ENCODE assay signal across 1 cellular context in the genomic region with DNA sequence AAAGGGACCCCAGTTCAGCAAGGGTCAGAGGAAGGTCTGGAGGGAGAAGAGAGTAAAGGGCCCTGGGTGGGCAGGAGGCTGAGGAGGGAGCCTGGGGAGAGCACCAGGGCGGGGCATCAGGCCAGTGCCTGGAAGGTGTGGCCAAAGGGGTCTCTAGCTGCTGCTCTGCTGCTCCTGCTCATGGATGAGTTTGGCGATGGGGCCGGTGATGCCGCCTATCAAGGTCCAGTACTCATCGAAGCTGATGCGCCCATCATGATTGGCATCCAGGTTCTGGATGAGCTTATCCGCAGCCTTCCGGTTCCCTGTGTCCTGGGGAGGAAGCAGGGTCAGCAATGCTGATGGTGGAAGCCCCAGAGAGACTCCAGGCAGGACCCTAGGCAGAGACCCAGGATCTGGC.
TF ChIP-seq lines count a peak whose summit lies in the region.

No MANE protein-coding gene starts in this region.

TF ChIP-seq in HCT116, 20 proteins besides CTCF, POLR2A, EP300 and RAD21:
- TF ChIP-seq, protein P1, sequence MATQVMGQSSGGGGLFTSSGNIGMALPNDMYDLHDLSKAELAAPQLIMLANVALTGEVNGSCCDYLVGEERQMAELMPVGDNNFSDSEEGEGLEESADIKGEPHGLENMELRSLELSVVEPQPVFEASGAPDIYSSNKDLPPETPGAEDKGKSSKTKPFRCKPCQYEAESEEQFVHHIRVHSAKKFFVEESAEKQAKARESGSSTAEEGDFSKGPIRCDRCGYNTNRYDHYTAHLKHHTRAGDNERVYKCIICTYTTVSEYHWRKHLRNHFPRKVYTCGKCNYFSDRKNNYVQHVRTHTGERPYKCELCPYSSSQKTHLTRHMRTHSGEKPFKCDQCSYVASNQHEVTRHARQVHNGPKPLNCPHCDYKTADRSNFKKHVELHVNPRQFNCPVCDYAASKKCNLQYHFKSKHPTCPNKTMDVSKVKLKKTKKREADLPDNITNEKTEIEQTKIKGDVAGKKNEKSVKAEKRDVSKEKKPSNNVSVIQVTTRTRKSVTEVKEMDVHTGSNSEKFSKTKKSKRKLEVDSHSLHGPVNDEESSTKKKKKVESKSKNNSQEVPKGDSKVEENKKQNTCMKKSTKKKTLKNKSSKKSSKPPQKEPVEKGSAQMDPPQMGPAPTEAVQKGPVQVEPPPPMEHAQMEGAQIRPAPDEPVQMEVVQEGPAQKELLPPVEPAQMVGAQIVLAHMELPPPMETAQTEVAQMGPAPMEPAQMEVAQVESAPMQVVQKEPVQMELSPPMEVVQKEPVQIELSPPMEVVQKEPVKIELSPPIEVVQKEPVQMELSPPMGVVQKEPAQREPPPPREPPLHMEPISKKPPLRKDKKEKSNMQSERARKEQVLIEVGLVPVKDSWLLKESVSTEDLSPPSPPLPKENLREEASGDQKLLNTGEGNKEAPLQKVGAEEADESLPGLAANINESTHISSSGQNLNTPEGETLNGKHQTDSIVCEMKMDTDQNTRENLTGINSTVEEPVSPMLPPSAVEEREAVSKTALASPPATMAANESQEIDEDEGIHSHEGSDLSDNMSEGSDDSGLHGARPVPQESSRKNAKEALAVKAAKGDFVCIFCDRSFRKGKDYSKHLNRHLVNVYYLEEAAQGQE (IDR thresholded peaks at IDR 0.05; ENCODE audit: low read depth): no peak
TF ChIP-seq in HCT116: peak in this region for 0.
